ENCODE assay signal across 8 cellular contexts in genomic region chr1:94927405-94928175, GRCh38. TPM values are rescaled to one million over a fixed set of nuclear protein-coding genes. Genes with fewer than 3 reads are reported as not detected.
DNase-seq lines count a peak whose midpoint lies in the region; ATAC-seq and TF ChIP-seq lines count a peak whose summit lies in the region.

No MANE protein-coding gene starts in this region.

- H3K27ac ChIP-seq in neuronal stem cell (replicated peaks; ENCODE audit: low read length), result peak overlapping the region; percentile 93

- H3K4me1 Mint-ChIP-seq in T-cell, result peaks cover 22 to 29% (median 24%) of the 10 kb centered on the region in 3 donors

- H3K4me1 ChIP-seq in neuronal stem cell (ENCODE audit: control insufficient read depth in 2 of 2, insufficient read depth in 1 of 2, low read depth in 1 of 2, low read length in 2 of 2), result peaks cover 23 to 28% of the 10 kb centered on the region in 2 donors

- H4K91ac ChIP-seq in neuronal stem cell (ENCODE audit: low read depth, low read length, poor library complexity), result no peak overlapping the region

- CTCF ChIA-PET in T-cell (lab: Charles Lee), result interaction anchor here in 1 of 2 donors (0.6 kb wide), 1 partner anchor 113 kb away, joined by 3 read pairs; no protein-coding TSS in a partner anchor

- H3K9me3 ChIP-seq in neuronal stem cell (replicated peaks in 1 of 2; ENCODE audit: control insufficient read depth in 2 of 2, insufficient read depth in 1 of 2, low read depth in 1 of 2, low read length in 2 of 2), result peaks cover 0 to 8% of the 10 kb centered on the region in 2 donors

- no peaks in the 10 kb centered on the region for H3K27me3 ChIP-seq in neuronal stem cell (ENCODE audit: control insufficient read depth in 3 of 3, insufficient read depth in 3 of 3, low read depth in 1 of 3, low read length in 3 of 3)

- WGBS in neuronal stem cell (ENCODE audit: extremely low coverage in 2 of 2, insufficient read length in 2 of 2, insufficient replicate concordance in 1 of 2), 2 donors, result no CpG with 5 or more reads among the region's 40 CpGs

- H3K27ac Mint-ChIP-seq in T-cell, result peak overlapping the region; percentile 53 to 83

- POLR2A ChIA-PET in T-cell (lab: Charles Lee), result no interaction called here

- peak overlapping the region; percentile 81 to 88 (median 86) for H3K4me3 Mint-ChIP-seq in T-cell

- H3K36me3 ChIP-seq in neuronal stem cell (replicated peaks in 1 of 2; ENCODE audit: control insufficient read depth in 2 of 2, insufficient read depth in 2 of 2, low read length in 2 of 2), result peaks cover 3 to 36% of the 10 kb centered on the region in 2 donors

- H3K4ac ChIP-seq in neuronal stem cell (ENCODE audit: low read length), result no peak overlapping the region

- H3K9me3 Mint-ChIP-seq in T-cell, result no peaks in the 10 kb centered on the region

- H3K9ac ChIP-seq in neuronal stem cell (ENCODE audit: low read depth, low read length, poor library complexity), result peak overlapping the region; percentile 90

- peaks cover 12 to 41% of the 10 kb centered on the region in 2 donors for H3K27me3 Mint-ChIP-seq in T-cell

- ATAC-seq in HG02973 (IDR thresholded peaks at IDR 0.05; ENCODE audit: unreplicated experiment) (peak; percentile 13), T-cell (replicated peaks in 1 of 4) (no peak), GM21526 (IDR thresholded peaks at IDR 0.05; ENCODE audit: low FRiP score, unreplicated experiment) (no peak)

- peak overlapping the region; percentile 21 for H2BK120ac ChIP-seq in neuronal stem cell (ENCODE audit: low read depth, low read length)

- DNase-seq in GM12864 (ENCODE audit: low read depth) (no peak), T-cell (peak in 4 of 34 experiments; percentile 1 to 4 (median 2)), fibroblast of gingiva (ENCODE audit: low read depth) (peak; percentile 55), neuronal stem cell (ENCODE audit: low spot score) (peak; percentile 66), NOMO-1 (lab: John Stamatoyannopoulos, UW; ENCODE audit: unreplicated experiment in 2 of 2) (no peak)
- DNase-seq in activated effector memory CD4-positive, alpha-beta T cell treated with anti-CD3 and anti-CD28 coated beads, Interleukin-2, amount 50 U/mL, for 16 hours, result no peak

- peak overlapping the region; percentile 85 for H2AK5ac ChIP-seq in neuronal stem cell (ENCODE audit: low read depth, low read length)

- H3K23ac ChIP-seq in neuronal stem cell (ENCODE audit: low read depth, low read length, poor library complexity), result peak overlapping the region; percentile 65

- peaks cover 3% of the 10 kb centered on the region for H3K36me3 Mint-ChIP-seq in T-cell

- H3K4me3 ChIP-seq in GM12864 (ENCODE audit: low read depth, low read length) (peak overlapping the region; percentile 34), neuronal stem cell (ENCODE audit: low read length in 2 of 2) (peak overlapping the region; percentile 73 to 76)

- H2BK12ac ChIP-seq in neuronal stem cell (ENCODE audit: low read length), result no peak overlapping the region

- no peak for TF ChIP-seq CTCF in GM12864 (IDR thresholded peaks at IDR 0.05; ENCODE audit: low read depth, low read length, missing control alignments)

- no peak overlapping the region for H3K14ac ChIP-seq in neuronal stem cell (ENCODE audit: low read length)

- H3K18ac ChIP-seq in neuronal stem cell (ENCODE audit: low read length), result peak overlapping the region; percentile 95

- peak overlapping the region; percentile 80 for H2AFZ ChIP-seq in neuronal stem cell (ENCODE audit: low read length)

- peaks cover 4% of the 10 kb centered on the region for H3K79me1 ChIP-seq in neuronal stem cell (ENCODE audit: low read depth, low read length)

- H2BK5ac ChIP-seq in neuronal stem cell (ENCODE audit: low read length), result peak overlapping the region; percentile 95

- no peak overlapping the region for H4K8ac ChIP-seq in neuronal stem cell (ENCODE audit: low read depth, low read length)

- no peak overlapping the region for H2BK15ac ChIP-seq in neuronal stem cell (ENCODE audit: low read length)

- H3K4me2 ChIP-seq in neuronal stem cell (ENCODE audit: insufficient read depth, low read length, poor library complexity, severe bottlenecking), result peak overlapping the region; percentile 91

RNA-seq across cellular contexts. Expression of gene CNN3, which starts 0.7 kb away (rescaled TPM):
- total RNA-seq in T-cell, result 1 to 10 TPM; 2.0 to 7.3 (median 5.0) TPM
- polyA plus RNA-seq in neuronal stem cell (2013, experiment 1 of 2), result 462 TPM
- 462 TPM for polyA plus RNA-seq in neuronal stem cell (2013, experiment 2 of 2)

Comparison
In these comparisons a context has a peak if more than half of its experiments do, and no peak if none do; other contexts are left out.
1. DNase-seq: peak in fibroblast of gingiva (single experiment) and neuronal stem cell (single experiment); none in GM12864 (single experiment), activated effector memory CD4-positive, alpha-beta T cell treated with anti-CD3 and anti-CD28 coated beads, Interleukin-2, amount 50 U/mL, for 16 hours (single experiment) and NOMO-1 (0 of 2).